Comparison of ENCODE assay signal across 8 cellular contexts in genomic region chr19:47274891-47275865, GRCh38. TPM values are rescaled to one million over a fixed set of nuclear protein-coding genes. Genes with fewer than 3 reads are reported as not detected.
DNase-seq lines count a peak whose midpoint lies in the region; ATAC-seq and TF ChIP-seq lines count a peak whose summit lies in the region.

No MANE protein-coding gene starts in this region.

- H3K4me1 ChIP-seq in HUES48 (ENCODE audit: control insufficient read depth, insufficient read depth, low read length) (peaks cover 5% of the 10 kb centered on the region; the same call in 1 of the 2 replicates), ascending aorta (peaks cover 7 to 41% of the 10 kb centered on the region in 2 donors)

- peaks cover 16 to 28% of the 10 kb centered on the region in 2 donors for H3K36me3 Mint-ChIP-seq in stimulated activated naive B cell treated with anti-CD40 and anti-IgM and Interleukin-4, amounts not matched to agents 10 μg/mL and 1 μg/mL and 100 μg/mL, for 72 hours

- DNase-seq in activated T-cell treated with anti-CD3 and anti-CD28 coated beads for 1 hour (ENCODE audit: low read depth): peak; percentile 8
- DNase-seq in activated T-cell treated with anti-CD3 and anti-CD28 coated beads, Interleukin-2, amount 50 U/mL, for 48 hours: no peak
- peak in 1 of 2 donors; percentile 76 for DNase-seq in ascending aorta (ENCODE audit: low spot score in 2 of 2)
- peak; percentile 32 for DNase-seq in iris pigment epithelial cell (ENCODE audit: low read depth)
- DNase-seq in stimulated activated naive B cell treated with anti-CD40 and anti-IgM and Interleukin-4, amounts not matched to agents 10 μg/mL and 1 μg/mL and 100 μg/mL, for 72 hours: no peak
- no peak for DNase-seq in medulla oblongata (ENCODE audit: extremely low spot score)
- DNase-seq in ecto neural progenitor cell (ENCODE audit: low spot score): no peak

- no peaks in the 10 kb centered on the region for H3K9me3 ChIP-seq in HUES48 (ENCODE audit: control insufficient read depth, insufficient read depth, low read length)
- H3K9me3 ChIP-seq in ascending aorta: no peaks in the 10 kb centered on the region

- H3K9ac ChIP-seq in HUES48 (ENCODE audit: low read depth, low read length): 0 out of 2 replicates have a peak overlapping the region, but pooled peaks have one; percentile 35

- no peak for TF ChIP-seq CTCF in ascending aorta (IDR thresholded peaks at IDR 0.05)

- peak; percentile 30 to 33 for ATAC-seq in stimulated activated naive B cell treated with anti-CD40 and anti-IgM and Interleukin-4, amounts not matched to agents 10 μg/mL and 1 μg/mL and 100 μg/mL, for 72 hours (replicated peaks)

- no peaks in the 10 kb centered on the region for H3K9me3 Mint-ChIP-seq in stimulated activated naive B cell treated with anti-CD40 and anti-IgM and Interleukin-4, amounts not matched to agents 10 μg/mL and 1 μg/mL and 100 μg/mL, for 72 hours

- H3K36me3 ChIP-seq in HUES48 (ENCODE audit: control insufficient read depth, insufficient read depth, low read length) (peaks cover 13% of the 10 kb centered on the region), ascending aorta (peaks cover 11 to 18% of the 10 kb centered on the region in 2 donors)

- H3K4me1 Mint-ChIP-seq in stimulated activated naive B cell treated with anti-CD40 and anti-IgM and Interleukin-4, amounts not matched to agents 10 μg/mL and 1 μg/mL and 100 μg/mL, for 72 hours: peaks cover 33 to 40% of the 10 kb centered on the region in 2 donors

- H3K27ac ChIP-seq in HUES48 (ENCODE audit: low read depth, low read length) (peak overlapping the region; percentile 35), ascending aorta (peak overlapping the region; percentile 88 to 99)

- intact Hi-C loops in ascending aorta (cut with DNase I): loop anchor here (1.0 to 10.0 kb wide), 3 partner anchors 18 to 330 kb away; partner anchors contain the start of genes BBC3 and BICRA

- peaks cover 14% of the 10 kb centered on the region for H3K27me3 ChIP-seq in HUES48 (ENCODE audit: control insufficient read depth, insufficient read depth, low read length)
- H3K27me3 ChIP-seq in ascending aorta: no peaks in the 10 kb centered on the region

- H3K4me3 Mint-ChIP-seq in stimulated activated naive B cell treated with anti-CD40 and anti-IgM and Interleukin-4, amounts not matched to agents 10 μg/mL and 1 μg/mL and 100 μg/mL, for 72 hours: peak overlapping the region; percentile 81 to 84

- no peaks in the 10 kb centered on the region for H3K27me3 Mint-ChIP-seq in stimulated activated naive B cell treated with anti-CD40 and anti-IgM and Interleukin-4, amounts not matched to agents 10 μg/mL and 1 μg/mL and 100 μg/mL, for 72 hours

- H3K4me3 ChIP-seq in HUES48 (ENCODE audit: low read depth, low read length) (peak overlapping the region; percentile 78), ascending aorta (peak overlapping the region; percentile 77 to 87)

- H3K27ac Mint-ChIP-seq in stimulated activated naive B cell treated with anti-CD40 and anti-IgM and Interleukin-4, amounts not matched to agents 10 μg/mL and 1 μg/mL and 100 μg/mL, for 72 hours: peak overlapping the region; percentile 86

RNA-seq across cellular contexts. Expression of gene INAFM1, which starts 0.5 kb away (rescaled TPM):
- total RNA-seq in ascending aorta: 33.7 TPM

RNA-seq across cellular contexts. Expression of gene CCDC9, which starts 18.9 kb away (rescaled TPM):
- total RNA-seq in ascending aorta: 45.3 TPM

RNA-seq across cellular contexts. Expression of gene C5AR1, which starts 34.5 kb away (rescaled TPM):
- 9.3 TPM for total RNA-seq in ascending aorta

RNA-seq across cellular contexts. Expression of gene BBC3, which starts 44.2 kb away (rescaled TPM):
- total RNA-seq in ascending aorta: 14.9 TPM

RNA-seq across cellular contexts. Expression of gene C5AR2, which starts 56.8 kb away (rescaled TPM):
- total RNA-seq in ascending aorta: 18.3 TPM

Comparison
In these comparisons a context has a peak if more than half of its experiments do, and no peak if none do; other contexts are left out.
1. DNase-seq: peak in activated T-cell treated with anti-CD3 and anti-CD28 coated beads for 1 hour (single experiment) and iris pigment epithelial cell (single experiment); none in activated T-cell treated with anti-CD3 and anti-CD28 coated beads, Interleukin-2, amount 50 U/mL, for 48 hours (0 of 2), stimulated activated naive B cell treated with anti-CD40 and anti-IgM and Interleukin-4, amounts not matched to agents 10 μg/mL and 1 μg/mL and 100 μg/mL, for 72 hours (single experiment), medulla oblongata (single experiment) and ecto neural progenitor cell (single experiment).